In the genomic region with DNA sequence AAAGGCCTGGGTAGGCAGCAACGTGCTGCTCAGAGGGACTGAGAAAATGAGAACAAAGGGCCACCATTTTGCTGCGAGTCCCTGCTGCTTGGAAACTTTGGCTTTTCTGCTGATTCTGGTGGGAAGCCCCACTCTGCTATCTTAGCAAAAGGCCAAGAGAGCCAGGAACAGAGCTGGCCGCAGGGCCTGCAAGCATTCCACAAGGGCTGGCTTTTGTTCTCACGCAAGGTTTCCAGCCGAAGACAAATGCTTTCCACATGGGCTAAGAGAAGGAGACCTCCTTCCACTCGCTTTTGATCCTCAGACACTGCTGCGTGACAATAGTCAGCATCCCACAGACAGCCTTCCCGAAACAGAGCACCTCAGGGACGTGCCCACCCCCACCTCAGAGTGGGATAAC, we compare ENCODE assay signal across 1 cellular context.
TF ChIP-seq lines count a peak whose summit lies in the region.

No MANE protein-coding gene starts in this region.

TF ChIP-seq in IMR-90, 13 proteins besides CTCF, POLR2A, EP300 and RAD21:
- TF ChIP-seq CEBPB (IDR thresholded peaks at IDR 0.05; ENCODE audit: low read depth, low read length): no peak
- no peak for TF ChIP-seq SMC3 (IDR thresholded peaks at IDR 0.05; ENCODE audit: low read depth, low read length)
- TF ChIP-seq RCOR1 (IDR thresholded peaks at IDR 0.05; ENCODE audit: insufficient replicate concordance, low read length): no peak
- no peak for TF ChIP-seq USF2 (IDR thresholded peaks at IDR 0.05; ENCODE audit: low read depth, low read length)
- TF ChIP-seq CHD1 (IDR thresholded peaks at IDR 0.05; ENCODE audit: low read depth, low read length): no peak
- no peak for TF ChIP-seq MAFK (IDR thresholded peaks at IDR 0.05; ENCODE audit: low read depth, low read length)
- TF ChIP-seq MAZ (IDR thresholded peaks at IDR 0.05; ENCODE audit: borderline replicate concordance, low read depth, low read length): no peak
- no peak for TF ChIP-seq MXI1 (IDR thresholded peaks at IDR 0.05; ENCODE audit: borderline replicate concordance, low read depth, low read length)
- TF ChIP-seq NFE2L2 (IDR thresholded peaks at IDR 0.05; ENCODE audit: low read depth, low read length): no peak
- TF ChIP-seq BHLHE40 (IDR thresholded peaks at IDR 0.05; ENCODE audit: low read depth, low read length): no peak
- no peak for TF ChIP-seq FOS (IDR thresholded peaks at IDR 0.05; ENCODE audit: low read depth, low read length)
- TF ChIP-seq, protein P1, sequence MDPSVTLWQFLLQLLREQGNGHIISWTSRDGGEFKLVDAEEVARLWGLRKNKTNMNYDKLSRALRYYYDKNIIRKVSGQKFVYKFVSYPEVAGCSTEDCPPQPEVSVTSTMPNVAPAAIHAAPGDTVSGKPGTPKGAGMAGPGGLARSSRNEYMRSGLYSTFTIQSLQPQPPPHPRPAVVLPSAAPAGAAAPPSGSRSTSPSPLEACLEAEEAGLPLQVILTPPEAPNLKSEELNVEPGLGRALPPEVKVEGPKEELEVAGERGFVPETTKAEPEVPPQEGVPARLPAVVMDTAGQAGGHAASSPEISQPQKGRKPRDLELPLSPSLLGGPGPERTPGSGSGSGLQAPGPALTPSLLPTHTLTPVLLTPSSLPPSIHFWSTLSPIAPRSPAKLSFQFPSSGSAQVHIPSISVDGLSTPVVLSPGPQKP (IDR thresholded peaks at IDR 0.05; ENCODE audit: borderline replicate concordance, low read depth, low read length): no peak
- no peak for TF ChIP-seq RFX5 (IDR thresholded peaks at IDR 0.05; ENCODE audit: low read depth, low read length)
